Comparison of ENCODE assay signal across 8 cellular contexts in genomic region chrX:40157228-40158035, GRCh38. TPM values are rescaled to one million over a fixed set of nuclear protein-coding genes. Genes with fewer than 3 reads are reported as not detected.
DNase-seq lines count a peak whose midpoint lies in the region; ATAC-seq, FAIRE-seq and TF ChIP-seq lines count a peak whose summit lies in the region.

No MANE protein-coding gene starts in this region.

- CTCF ChIA-PET in activated CD4-positive, alpha-beta T cell treated with anti-CD3 and anti-CD28 coated beads for 36 hours (lab: Charles Lee), result no interaction called here
- CTCF ChIA-PET in activated CD8-positive, alpha-beta T cell treated with anti-CD3 and anti-CD28 coated beads, Interleukin-2, amount 10 ng/mL, durations not matched to agents 7 days and 5 days (lab: Charles Lee), result no interaction called here

- H3K27ac ChIP-seq in kidney (ENCODE audit: low read depth in 2 of 2, low read length in 2 of 2) (peak overlapping the region in 1 of 2 donors; percentile 57), stomach (peak overlapping the region; percentile 72 to 85 (median 82))

- 42 to 87% (median 77%) methylated on average over 12 to 15 of the region's 15 CpGs for WGBS in stomach, 5 donors

- peaks cover 10% of the 10 kb centered on the region for H3K4me1 Mint-ChIP-seq in activated CD4-positive, alpha-beta T cell treated with anti-CD3 and anti-CD28 coated beads for 36 hours
- peaks cover 21% of the 10 kb centered on the region for H3K4me1 Mint-ChIP-seq in activated CD8-positive, alpha-beta T cell treated with anti-CD3 and anti-CD28 coated beads, Interleukin-2, amount 10 ng/mL, durations not matched to agents 7 days and 5 days (ENCODE audit: low read depth)

- peaks cover 0 to 3% of the 10 kb centered on the region in 2 donors for H3K4me1 ChIP-seq in kidney (ENCODE audit: control insufficient read depth in 1 of 2, insufficient read depth in 1 of 2, low read depth in 1 of 2, low read length in 2 of 2)
- peaks cover 0 to 53% (median 42%) of the 10 kb centered on the region in 4 donors for H3K4me1 ChIP-seq in stomach

- TF ChIP-seq EP300 in stomach (IDR thresholded peaks at IDR 0.05), result no peak

- H3K27me3 ChIP-seq in stomach, result peaks cover 0 to 46% (median 14%) of the 10 kb centered on the region in 3 donors

- peak overlapping the region in 1 of 2 donors; percentile 26 for H3K9ac ChIP-seq in kidney (ENCODE audit: low read length in 2 of 2)

- TF ChIP-seq POLR2A in stomach (IDR thresholded peaks at IDR 0.05), result no peak

- ATAC-seq in activated CD4-positive, alpha-beta T cell treated with anti-CD3 and anti-CD28 coated beads for 36 hours, result no peak
- ATAC-seq in activated CD8-positive, alpha-beta T cell treated with anti-CD3 and anti-CD28 coated beads, Interleukin-2, amount 10 ng/mL, durations not matched to agents 7 days and 5 days, result no peak
- ATAC-seq in GM18873 (IDR thresholded peaks at IDR 0.05; ENCODE audit: low FRiP score, unreplicated experiment), result no peak

- H3K9me3 ChIP-seq in kidney (ENCODE audit: control insufficient read depth in 1 of 2, low read length in 2 of 2) (no peaks in the 10 kb centered on the region), stomach (no peaks in the 10 kb centered on the region)

- no peaks in the 10 kb centered on the region for H3K9me3 Mint-ChIP-seq in activated CD4-positive, alpha-beta T cell treated with anti-CD3 and anti-CD28 coated beads for 36 hours (ENCODE audit: low read depth)
- no peaks in the 10 kb centered on the region for H3K9me3 Mint-ChIP-seq in activated CD8-positive, alpha-beta T cell treated with anti-CD3 and anti-CD28 coated beads, Interleukin-2, amount 10 ng/mL, durations not matched to agents 7 days and 5 days (ENCODE audit: insufficient read depth)

- no peak overlapping the region for H3K27ac Mint-ChIP-seq in activated CD4-positive, alpha-beta T cell treated with anti-CD3 and anti-CD28 coated beads for 36 hours
- peak overlapping the region; percentile 30 for H3K27ac Mint-ChIP-seq in activated CD8-positive, alpha-beta T cell treated with anti-CD3 and anti-CD28 coated beads, Interleukin-2, amount 10 ng/mL, durations not matched to agents 7 days and 5 days

- TF ChIP-seq CTCF in kidney (IDR thresholded peaks at IDR 0.05; ENCODE audit: borderline replicate concordance, extremely low read depth, insufficient read depth) (no peak), stomach (IDR thresholded peaks at IDR 0.05) (no peak)

- intact Hi-C loops in activated CD4-positive, alpha-beta T cell treated with anti-CD3 and anti-CD28 coated beads for 36 hours (cut with DNase I, micrococcal nuclease), result no loop called here
- intact Hi-C loops in kidney (cut with DNase I) (no loop called here), stomach (cut with DNase I; ENCODE audit: low total_unique reads) (loop anchor here (10.0 kb wide), 1 partner anchor 63 kb away; the partner anchor contains the start of gene BCOR)

- H3K36me3 ChIP-seq in kidney (ENCODE audit: control insufficient read depth in 1 of 2, insufficient read depth in 2 of 2, low read length in 2 of 2) (no peaks in the 10 kb centered on the region), stomach (no peaks in the 10 kb centered on the region)

- no peak for FAIRE-seq in kidney (lab: Jason Lieb, UNC)

- POLR2A ChIA-PET in activated CD4-positive, alpha-beta T cell treated with anti-CD3 and anti-CD28 coated beads for 36 hours (lab: Charles Lee), result interaction anchor here (0.7 kb wide), 1 partner anchor 62 kb away, joined by 4 read pairs; no protein-coding TSS in a partner anchor
- POLR2A ChIA-PET in activated CD8-positive, alpha-beta T cell treated with anti-CD3 and anti-CD28 coated beads, Interleukin-2, amount 10 ng/mL, durations not matched to agents 7 days and 5 days (lab: Charles Lee), result interaction anchor here (0.7 to 3.0 kb wide), 3 partner anchors 11 to 60 kb away, joined by 3 to 9 read pairs (median 4); partner anchors contain the start of gene BCOR

- DNase-seq in activated CD4-positive, alpha-beta T cell treated with anti-CD3 and anti-CD28 coated beads for 36 hours, result no peak
- DNase-seq in activated CD4-positive, alpha-beta T cell treated with anti-CD3 and anti-CD28 coated beads, Interleukin-2, amount 50 U/mL, for 1 hour, result no peak
- no peak for DNase-seq in activated CD8-positive, alpha-beta T cell treated with anti-CD3 and anti-CD28 coated beads, Interleukin-2, amount 10 ng/mL, durations not matched to agents 7 days and 5 days
- DNase-seq in kidney, result no peak
- no peak for DNase-seq in stomach
- no peak for DNase-seq in GDM1 (lab: John Stamatoyannopoulos, UW)
- DNase-seq in HT-29 (ENCODE audit: low spot score), result no peak

- peak overlapping the region; percentile 24 to 44 for H3K4me3 ChIP-seq in kidney (ENCODE audit: low read length in 2 of 2)
- peak overlapping the region; percentile 37 to 49 (median 44) for H3K4me3 ChIP-seq in stomach

- H3K4me3 Mint-ChIP-seq in activated CD4-positive, alpha-beta T cell treated with anti-CD3 and anti-CD28 coated beads for 36 hours, result peak overlapping the region; percentile 39
- H3K4me3 Mint-ChIP-seq in activated CD8-positive, alpha-beta T cell treated with anti-CD3 and anti-CD28 coated beads, Interleukin-2, amount 10 ng/mL, durations not matched to agents 7 days and 5 days, result peak overlapping the region; percentile 15

- H3K36me3 Mint-ChIP-seq in activated CD4-positive, alpha-beta T cell treated with anti-CD3 and anti-CD28 coated beads for 36 hours (ENCODE audit: low read depth), result peaks cover 7% of the 10 kb centered on the region
- H3K36me3 Mint-ChIP-seq in activated CD8-positive, alpha-beta T cell treated with anti-CD3 and anti-CD28 coated beads, Interleukin-2, amount 10 ng/mL, durations not matched to agents 7 days and 5 days (ENCODE audit: low read depth), result no peaks in the 10 kb centered on the region

- no peaks in the 10 kb centered on the region for H3K27me3 Mint-ChIP-seq in activated CD4-positive, alpha-beta T cell treated with anti-CD3 and anti-CD28 coated beads for 36 hours
- no peaks in the 10 kb centered on the region for H3K27me3 Mint-ChIP-seq in activated CD8-positive, alpha-beta T cell treated with anti-CD3 and anti-CD28 coated beads, Interleukin-2, amount 10 ng/mL, durations not matched to agents 7 days and 5 days (ENCODE audit: low read depth)

RNA-seq across cellular contexts. Expression of gene BCOR, which starts 59.7 kb away (rescaled TPM):
- total RNA-seq in activated CD4-positive, alpha-beta T cell treated with anti-CD3 and anti-CD28 coated beads for 36 hours, result 10 to 100 TPM; 34.7 to 51.1 TPM
- total RNA-seq in activated CD8-positive, alpha-beta T cell treated with anti-CD3 and anti-CD28 coated beads, Interleukin-2, amount 10 ng/mL, durations not matched to agents 7 days and 5 days, result 10 to 100 TPM; 41.5 to 45.5 TPM
- total RNA-seq in kidney (33.9 TPM), stomach (10 to 100 TPM; 11.0 to 45.5 (median 34.8) TPM)
- polyA plus RNA-seq in kidney (ENCODE audit: insufficient read depth, low read depth, low replicate concordance) (7.7 TPM), stomach (10 to 100 TPM in 1 of 3 donors, 1 to 10 TPM in 2; 4.4 to 11.8 (median 5.0) TPM)
- 23.3 and 25.5 TPM in 2 replicates for total RNA-seq in HT-29 (2014; rRNA removed; shearing (Covaris generic))
